16 cellular contexts compared by ENCODE assay signal in genomic region chr4:112172180-112172579, GRCh38. TPM values are rescaled to one million over a fixed set of nuclear protein-coding genes. Genes with fewer than 3 reads are reported as not detected.
DNase-seq lines count a peak whose midpoint lies in the region; ATAC-seq and TF ChIP-seq lines count a peak whose summit lies in the region.
"Had no signal": no experiment of that assay in that cellular context is flagged by ENCODE, and none has a peak within 500 bp of the region (broad histone marks: within the 10 kb centered on the region; RNA-seq: fewer than 3 reads in every experiment).

No MANE protein-coding gene starts in this region.

- peaks cover 24% of the 10 kb centered on the region for H3K36me3 Mint-ChIP-seq in activated T-helper 17 cell treated with anti-CD3 and anti-CD28 coated beads, Interleukin-2, amount 50 U/mL, for 72 hours (ENCODE audit: low read depth)
- H3K36me3 Mint-ChIP-seq in effector memory CD8-positive, alpha-beta T cell (ENCODE audit: insufficient read depth) = peaks cover 3% of the 10 kb centered on the region
- H3K36me3 Mint-ChIP-seq in mesothelial cell of epicardium = no peaks in the 10 kb centered on the region

- no peak overlapping the region for H3K27ac Mint-ChIP-seq in activated T-helper 17 cell treated with anti-CD3 and anti-CD28 coated beads, Interleukin-2, amount 50 U/mL, for 72 hours
- H3K27ac Mint-ChIP-seq in effector memory CD8-positive, alpha-beta T cell = no peak overlapping the region
- no peak overlapping the region for H3K27ac Mint-ChIP-seq in mesothelial cell of epicardium
- H3K27ac Mint-ChIP-seq: activated naive CD4-positive, alpha-beta T cell treated with anti-CD3 and anti-CD28 coated beads, Interleukin-2, amount 50 U/mL, for 24 hours; dendritic cell treated with granulocyte-macrophage colony-stimulating factor and Interleukin-4, amounts not matched to agents 40 ng/mL and 50 ng/mL, for 4 days had no signal

- H3K27me3 Mint-ChIP-seq in activated T-helper 17 cell treated with anti-CD3 and anti-CD28 coated beads, Interleukin-2, amount 50 U/mL, for 72 hours = no peaks in the 10 kb centered on the region
- no peaks in the 10 kb centered on the region for H3K27me3 Mint-ChIP-seq in effector memory CD8-positive, alpha-beta T cell
- no peaks in the 10 kb centered on the region for H3K27me3 Mint-ChIP-seq in mesothelial cell of epicardium (ENCODE audit: low read depth)
- H3K27me3 Mint-ChIP-seq: activated naive CD4-positive, alpha-beta T cell treated with anti-CD3 and anti-CD28 coated beads, Interleukin-2, amount 50 U/mL, for 24 hours; dendritic cell treated with granulocyte-macrophage colony-stimulating factor and Interleukin-4, amounts not matched to agents 40 ng/mL and 50 ng/mL, for 4 days had no signal

- peaks cover 42% of the 10 kb centered on the region for H3K4me1 Mint-ChIP-seq in activated T-helper 17 cell treated with anti-CD3 and anti-CD28 coated beads, Interleukin-2, amount 50 U/mL, for 72 hours
- H3K4me1 Mint-ChIP-seq in effector memory CD8-positive, alpha-beta T cell (ENCODE audit: low read depth in 2 of 2) = peaks cover 10 to 11% of the 10 kb centered on the region in 2 donors
- no peaks in the 10 kb centered on the region for H3K4me1 Mint-ChIP-seq in mesothelial cell of epicardium

- no peak for DNase-seq in effector memory CD8-positive, alpha-beta T cell
- DNase-seq in mesothelial cell of epicardium (ENCODE audit: low spot score in 2 of 2, unreplicated experiment in 2 of 2) = no peak
- DNase-seq: activated CD4-positive, alpha-beta T cell treated with anti-CD3 and anti-CD28 coated beads for 1 hour; COR-L47; foreskin fibroblast; kidney; NCI-H526 treated with DMSO at 0.1 percent for 48 hours; right cardiac atrium; transverse colon had no signal

- TF ChIP-seq CTCF in mesothelial cell of epicardium (IDR thresholded peaks at IDR 0.05; ENCODE audit: unreplicated experiment) = no peak

- peak; percentile 82 for ATAC-seq in GM18520 (IDR thresholded peaks at IDR 0.05; ENCODE audit: unreplicated experiment)
- peak; percentile 41 for ATAC-seq in GM21367 (IDR thresholded peaks at IDR 0.05; ENCODE audit: unreplicated experiment)
- ATAC-seq in HG03045 (IDR thresholded peaks at IDR 0.05; ENCODE audit: unreplicated experiment) = peak; percentile 52
- ATAC-seq in activated T-helper 17 cell treated with anti-CD3 and anti-CD28 coated beads, Interleukin-2, amount 50 U/mL, for 72 hours (replicated peaks) = peak; percentile 40
- ATAC-seq in effector memory CD8-positive, alpha-beta T cell (replicated peaks) = no peak
- no peak for ATAC-seq in GM21737 (IDR thresholded peaks at IDR 0.05; ENCODE audit: unreplicated experiment)
- ATAC-seq: right cardiac atrium had no signal

- no peaks in the 10 kb centered on the region for H3K9me3 Mint-ChIP-seq in activated T-helper 17 cell treated with anti-CD3 and anti-CD28 coated beads, Interleukin-2, amount 50 U/mL, for 72 hours
- H3K9me3 Mint-ChIP-seq in effector memory CD8-positive, alpha-beta T cell = no peaks in the 10 kb centered on the region
- H3K9me3 Mint-ChIP-seq in mesothelial cell of epicardium = no peaks in the 10 kb centered on the region
- H3K9me3 Mint-ChIP-seq: activated naive CD4-positive, alpha-beta T cell treated with anti-CD3 and anti-CD28 coated beads, Interleukin-2, amount 50 U/mL, for 24 hours; dendritic cell treated with granulocyte-macrophage colony-stimulating factor and Interleukin-4, amounts not matched to agents 40 ng/mL and 50 ng/mL, for 4 days had no signal

- peak overlapping the region; percentile 8 for H3K4me3 Mint-ChIP-seq in activated T-helper 17 cell treated with anti-CD3 and anti-CD28 coated beads, Interleukin-2, amount 50 U/mL, for 72 hours
- H3K4me3 Mint-ChIP-seq in effector memory CD8-positive, alpha-beta T cell = no peak overlapping the region
- H3K4me3 Mint-ChIP-seq in mesothelial cell of epicardium = no peak overlapping the region
- H3K4me3 Mint-ChIP-seq: activated naive CD4-positive, alpha-beta T cell treated with anti-CD3 and anti-CD28 coated beads, Interleukin-2, amount 50 U/mL, for 24 hours; dendritic cell treated with granulocyte-macrophage colony-stimulating factor and Interleukin-4, amounts not matched to agents 40 ng/mL and 50 ng/mL, for 4 days had no signal

RNA-seq across cellular contexts. Expression of gene FAM241A, which starts 26.9 kb away (rescaled TPM):
- total RNA-seq in activated T-helper 17 cell treated with anti-CD3 and anti-CD28 coated beads, Interleukin-2, amount 50 U/mL, for 72 hours = 1 to 10 TPM; 3.0 to 3.8 TPM
- 0.20 to 0.35 TPM (median 0.27 TPM) in 3 replicates for total RNA-seq in mesothelial cell of epicardium

RNA-seq across cellular contexts. Expression of gene AP1AR, which starts 59.4 kb away (rescaled TPM):
- 10 to 100 TPM in 1 of 2 donors, 1 to 10 TPM in 1; 9.1 to 23.1 TPM for total RNA-seq in activated T-helper 17 cell treated with anti-CD3 and anti-CD28 coated beads, Interleukin-2, amount 50 U/mL, for 72 hours
- total RNA-seq in mesothelial cell of epicardium = 15.3 to 15.5 TPM (median 15.4 TPM) in 3 replicates

Comparison
In these comparisons a context has a peak if more than half of its experiments do, and no peak if none do; other contexts are left out.
1. ATAC-seq: peak in GM18520 (single experiment), GM21367 (single experiment), HG03045 (single experiment) and activated T-helper 17 cell treated with anti-CD3 and anti-CD28 coated beads, Interleukin-2, amount 50 U/mL, for 72 hours (single experiment); none in effector memory CD8-positive, alpha-beta T cell (single experiment) and GM21737 (single experiment).